ENCODE assay signal across 8 cellular contexts in genomic region chr4:118278473-118279274, GRCh38.
DNase-seq lines count a peak whose midpoint lies in the region; ATAC-seq and TF ChIP-seq lines count a peak whose summit lies in the region.

No MANE protein-coding gene starts in this region.

- H3K4me3 ChIP-seq in kidney epithelial cell (ENCODE audit: low read depth, low read length) = peak overlapping the region; percentile 89

- DNase-seq in Ammon's horn (ENCODE audit: low spot score) (peak; percentile 95), NCI-H460 (ENCODE audit: extremely low read depth, low read depth) (peak; percentile 93), chondrocyte (ENCODE audit: low spot score) (peak; percentile 97), kidney epithelial cell (ENCODE audit: low read depth) (peak; percentile 70)
- DNase-seq in activated CD4-positive, alpha-beta T cell treated with anti-CD3 and anti-CD28 coated beads for 1 hour = peak; percentile 97
- DNase-seq in stimulated activated CD4-positive, alpha-beta T cell treated with anti-CD3 and anti-CD28 coated beads, Interleukin-15, amount 100 ng/mL, for 48 hours (ENCODE audit: low read depth in 2 of 2) = peak; percentile 97 to 98

- no peaks in the 10 kb centered on the region for H3K27me3 ChIP-seq in kidney epithelial cell (ENCODE audit: control insufficient read depth, insufficient read depth, low read length)

- H3K9me3 Mint-ChIP-seq in chondrocyte (ENCODE audit: low read depth) = no peaks in the 10 kb centered on the region

- ATAC-seq in HG03432 (IDR thresholded peaks at IDR 0.05; ENCODE audit: unreplicated experiment) = peak; percentile 87

- no peaks in the 10 kb centered on the region for H3K36me3 ChIP-seq in kidney epithelial cell (ENCODE audit: control insufficient read depth, insufficient read depth, low read length)

- peaks cover 35% of the 10 kb centered on the region for H3K4me1 Mint-ChIP-seq in chondrocyte (ENCODE audit: low read depth)

- H3K27ac Mint-ChIP-seq in chondrocyte (ENCODE audit: unreplicated experiment) = peak overlapping the region; percentile 94

- peak; percentile 10 for TF ChIP-seq CTCF in chondrocyte (IDR thresholded peaks at IDR 0.05)
- TF ChIP-seq CTCF in kidney epithelial cell (IDR thresholded peaks at IDR 0.05; ENCODE audit: insufficient read depth, low read length, poor library complexity, severe bottlenecking) = no peak

- peaks cover 7% of the 10 kb centered on the region for H3K36me3 Mint-ChIP-seq in chondrocyte (ENCODE audit: low read depth)

- H3K4me3 Mint-ChIP-seq in chondrocyte (ENCODE audit: unreplicated experiment) = peak overlapping the region; percentile 80

- no peaks in the 10 kb centered on the region for H3K27me3 Mint-ChIP-seq in chondrocyte (ENCODE audit: low read depth)

- TF ChIP-seq POLR2A in GM19193 (IDR thresholded peaks at IDR 0.05; ENCODE audit: extremely low read depth, insufficient read depth, insufficient read length) = peak; percentile 98

Comparison
In these comparisons a context has a peak if more than half of its experiments do, and no peak if none do; other contexts are left out.
1. Peak in every context shown above with its lines: DNase-seq, ATAC-seq and H3K4me3 ChIP-seq.